10 cellular contexts compared by ENCODE assay signal in genomic region chr5:1555011-1555807, GRCh38. TPM values are rescaled to one million over a fixed set of nuclear protein-coding genes. Genes with fewer than 3 reads are reported as not detected.
DNase-seq lines count a peak whose midpoint lies in the region; ATAC-seq and TF ChIP-seq lines count a peak whose summit lies in the region.
"Had no signal": no experiment of that assay in that cellular context is flagged by ENCODE, and none has a peak within 500 bp of the region (broad histone marks: within the 10 kb centered on the region; RNA-seq: fewer than 3 reads in every experiment).

No MANE protein-coding gene starts in this region.

- DNase-seq in ELR (ENCODE audit: low read depth) (peak; percentile 61), NCI-H1105 treated with DMSO at 0.1 percent for 48 hours (lab: John Stamatoyannopoulos, UW) (peak; percentile 72), brain pericyte (ENCODE audit: low read depth, low spot score) (peak; percentile 75), osteoblast (ENCODE audit: insufficient read length, low spot score, missing footprints) (peak; percentile 96), endodermal cell (no peak), HAP-1 (ENCODE audit: low spot score in 2 of 2) (no peak)
- no peak for DNase-seq in activated naive CD4-positive, alpha-beta T cell (lab: John Stamatoyannopoulos, UW)
- DNase-seq: cerebellar nuclear complex had no signal

- no peaks in the 10 kb centered on the region for H3K36me3 Mint-ChIP-seq in endodermal cell (ENCODE audit: low read depth)

- no peak for ATAC-seq in GM21447 (IDR thresholded peaks at IDR 0.05; ENCODE audit: unreplicated experiment)

- H3K4me2 ChIP-seq in osteoblast (ENCODE audit: insufficient read depth, low read length): no peak overlapping the region

- H3K4me1 ChIP-seq in osteoblast (ENCODE audit: insufficient read depth, low read length) (peaks cover 19% of the 10 kb centered on the region), endodermal cell (ENCODE audit: control insufficient read depth, insufficient read depth, low read length) (no peaks in the 10 kb centered on the region), HAP-1 (no peaks in the 10 kb centered on the region)

- H3K79me2 ChIP-seq in osteoblast (ENCODE audit: insufficient read depth, low read length): no peaks in the 10 kb centered on the region

- no peak overlapping the region for H3K4me3 Mint-ChIP-seq in endodermal cell
- H3K4me3 Mint-ChIP-seq: T-helper 1 cell treated with Interleukin-12 subunit alpha and Interleukin-12 subunit beta and Interleukin-4 antibody, amounts not matched to agents 30 μg/mL and 1 μg/mL, for 36 hours had no signal

- H3K27ac Mint-ChIP-seq in endodermal cell: no peak overlapping the region
- H3K27ac Mint-ChIP-seq: T-helper 1 cell treated with Interleukin-12 subunit alpha and Interleukin-12 subunit beta and Interleukin-4 antibody, amounts not matched to agents 30 μg/mL and 1 μg/mL, for 36 hours had no signal

- H3K9me3 Mint-ChIP-seq in endodermal cell: peaks cover 4% of the 10 kb centered on the region
- H3K9me3 Mint-ChIP-seq: T-helper 1 cell treated with Interleukin-12 subunit alpha and Interleukin-12 subunit beta and Interleukin-4 antibody, amounts not matched to agents 30 μg/mL and 1 μg/mL, for 36 hours had no signal

- no peaks in the 10 kb centered on the region for H3K4me1 Mint-ChIP-seq in endodermal cell

- H3K27me3 ChIP-seq in osteoblast (ENCODE audit: insufficient read depth, low read length) (peaks cover 87% of the 10 kb centered on the region), endodermal cell (ENCODE audit: control insufficient read depth, insufficient read depth, low read length, poor library complexity, severe bottlenecking) (no peaks in the 10 kb centered on the region), HAP-1 (ENCODE audit: low read depth) (no peaks in the 10 kb centered on the region)

- H4K20me1 ChIP-seq in osteoblast (ENCODE audit: insufficient read depth, low read length): peaks cover 17% of the 10 kb centered on the region

- WGBS in endodermal cell (ENCODE audit: insufficient coverage in 1 of 2, insufficient read length in 1 of 2), 2 experiments: 93 to 94% methylated on average over 14 to 28 of the region's 28 CpGs

- in situ Hi-C loops in HAP-1 (cut with MboI; ENCODE audit: low sequenced_read_pairs): no loop called here

- H3K4me3 ChIP-seq in osteoblast (ENCODE audit: insufficient read depth, low read length) (peak overlapping the region; percentile 1), endodermal cell (ENCODE audit: low read length) (no peak overlapping the region), HAP-1 (no peak overlapping the region)

- H2AFZ ChIP-seq in osteoblast (ENCODE audit: low read length): no peak overlapping the region

- H3K27ac ChIP-seq in osteoblast (ENCODE audit: low read depth, low read length) (no peak overlapping the region), endodermal cell (ENCODE audit: low read depth, low read length) (no peak overlapping the region)

- H3K9me3 ChIP-seq in osteoblast (ENCODE audit: low read depth, low read length) (no peaks in the 10 kb centered on the region), endodermal cell (ENCODE audit: control insufficient read depth, low read length) (no peaks in the 10 kb centered on the region), HAP-1 (no peaks in the 10 kb centered on the region)

- no peak for TF ChIP-seq CTCF in osteoblast (IDR thresholded peaks at IDR 0.05; ENCODE audit: extremely low read depth, low read depth, low read length)
- TF ChIP-seq CTCF in endodermal cell (conservative IDR thresholded peaks at IDR 0.05): no peak

- H3K36me3 ChIP-seq in osteoblast (ENCODE audit: insufficient read depth, low read length): no peaks in the 10 kb centered on the region
- H3K36me3 ChIP-seq in endodermal cell (ENCODE audit: control insufficient read depth, insufficient read depth, low read length): no peaks in the 10 kb centered on the region
- H3K36me3 ChIP-seq in HAP-1 (replicated peaks): no peaks in the 10 kb centered on the region

- H3K27me3 Mint-ChIP-seq in endodermal cell (ENCODE audit: insufficient read depth): no peaks in the 10 kb centered on the region

- H3K9ac ChIP-seq in endodermal cell (ENCODE audit: extremely low read depth, low read length, poor library complexity, severe bottlenecking): no peak overlapping the region

RNA-seq across cellular contexts. Expression of gene LPCAT1, which starts 31.4 kb away (rescaled TPM):
- 11.6 and 15.6 TPM in 2 replicates for total RNA-seq in osteoblast
- 100 to 1,000 TPM in 1 of 2 donors, 10 to 100 TPM in 1; 78.5 to 124 TPM for total RNA-seq in endodermal cell
- polyA plus RNA-seq in endodermal cell (2013, experiment 1 of 2): 72.3 TPM
- 67.4 TPM for polyA plus RNA-seq in endodermal cell (2013, experiment 2 of 2)

Comparison
In these comparisons a context has a peak if more than half of its experiments do, and no peak if none do; other contexts are left out.
1. DNase-seq: peak in ELR (single experiment), NCI-H1105 treated with DMSO at 0.1 percent for 48 hours (single experiment), brain pericyte (single experiment) and osteoblast (single experiment); none in endodermal cell (single experiment), HAP-1 (0 of 2) and activated naive CD4-positive, alpha-beta T cell (0 of 4).